In the genomic region with DNA sequence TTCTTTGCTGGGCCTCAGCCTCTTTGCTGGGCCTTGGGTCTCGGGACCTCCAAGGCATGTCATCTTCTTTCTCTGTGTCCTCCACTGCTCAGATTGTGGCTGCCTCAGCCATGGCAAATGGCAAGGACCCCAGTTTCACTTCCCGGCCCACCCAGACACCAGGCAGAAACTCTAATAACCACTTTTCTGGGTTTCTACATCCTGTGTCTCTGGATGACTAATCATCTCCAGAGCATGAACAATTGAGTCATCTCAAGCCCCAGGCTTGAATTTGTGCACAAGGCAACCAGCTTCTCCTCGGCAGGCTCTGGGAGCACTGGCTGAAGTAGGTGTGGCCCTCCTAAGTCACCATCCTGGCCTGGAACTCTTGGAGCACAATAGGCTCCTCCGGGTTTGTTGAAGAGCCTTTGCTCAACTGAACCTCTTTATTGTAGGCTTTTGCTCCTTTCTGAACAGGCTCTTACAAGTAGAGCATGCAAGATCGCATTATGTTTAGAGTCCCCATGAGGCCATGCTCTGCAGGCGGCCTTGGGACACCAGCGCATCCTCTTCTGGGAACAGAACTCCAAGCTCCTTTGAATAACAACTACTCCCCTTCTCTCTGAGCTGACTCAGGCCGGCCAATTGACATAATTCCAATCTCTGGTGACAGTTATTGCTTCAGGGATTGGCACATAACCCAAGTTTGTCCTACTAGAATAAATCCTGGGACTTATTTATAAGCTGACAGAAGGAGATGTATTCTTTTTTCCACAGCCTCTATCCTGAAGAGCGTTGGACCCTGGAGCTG, we compare ENCODE assay signal across 10 cellular contexts.
DNase-seq lines count a peak whose midpoint lies in the region; ATAC-seq and TF ChIP-seq lines count a peak whose summit lies in the region.
"Had no signal": no experiment of that assay in that cellular context is flagged by ENCODE, and none has a peak within 500 bp of the region (broad histone marks: within the 10 kb centered on the region; RNA-seq: fewer than 3 reads in every experiment).

No MANE protein-coding gene starts in this region.

- H3K9me3 ChIP-seq in BLaER1 treated with 17β-estradiol and CSF1 and Interleukin-3, amounts not matched to agents 10 nM and 100 nM (replicated peaks in 1 of 11): peaks cover 0 to 8% (median 0%) of the 10 kb centered on the region in 11 experiments; a peak in 3 of 22 replicates
- H3K9me3 ChIP-seq in mammary epithelial cell (replicated peaks; ENCODE audit: insufficient read depth, low read length): no peaks in the 10 kb centered on the region
- H3K9me3 ChIP-seq: heart right ventricle, upper lobe of left lung had no signal

- no peaks in the 10 kb centered on the region for H4K20me1 ChIP-seq in BLaER1 treated with 17β-estradiol and CSF1 and Interleukin-3, amounts not matched to agents 10 nM and 100 nM
- no peaks in the 10 kb centered on the region for H4K20me1 ChIP-seq in mammary epithelial cell (ENCODE audit: insufficient read depth, low read length)

- H3K4me1 Mint-ChIP-seq in activated CD4-positive, alpha-beta memory T cell treated with anti-CD3 and anti-CD28 coated beads, Interleukin-2, amount 10 ng/mL, durations not matched to agents 7 days and 5 days: peaks cover 4% of the 10 kb centered on the region

- TF ChIP-seq CTCF in mammary epithelial cell (conservative IDR thresholded peaks at IDR 0.05 in 1 of 2, IDR thresholded peaks at IDR 0.05 in 1 of 2; ENCODE audit: extremely low read depth in 1 of 2, insufficient read depth in 1 of 2, low read depth in 1 of 2, low read length in 2 of 2): no peak

- in situ Hi-C loops in mammary epithelial cell (cut with MboI; ENCODE audit: low sequenced_read_pairs in 2 of 2): no loop called here

- peaks cover 10 to 72% (median 35%) of the 10 kb centered on the region in 10 experiments for H3K4me1 ChIP-seq in BLaER1 treated with 17β-estradiol and CSF1 and Interleukin-3, amounts not matched to agents 10 nM and 100 nM
- peaks cover 20% of the 10 kb centered on the region for H3K4me1 ChIP-seq in mammary epithelial cell (ENCODE audit: insufficient read depth, low read length)
- H3K4me1 ChIP-seq: heart right ventricle had no signal

- dilution Hi-C loops in mammary epithelial cell (cut with HindIII; ENCODE audit: low sequenced_read_pairs): no loop called here

- no peaks in the 10 kb centered on the region for H3K79me2 ChIP-seq in mammary epithelial cell (ENCODE audit: insufficient read depth, low read length)

- DNase-seq in mammary epithelial cell (peak; percentile 98), left lobe of liver (ENCODE audit: low spot score) (no peak)
- no peak for DNase-seq in activated CD4-positive, alpha-beta memory T cell treated with anti-CD3 and anti-CD28 coated beads, Interleukin-2, amount 10 ng/mL, durations not matched to agents 7 days and 5 days
- DNase-seq in activated CD8-positive, alpha-beta memory T cell treated with anti-CD3 and anti-CD28 coated beads, Interleukin-2, amount 50 U/mL, for 4 hours: no peak
- DNase-seq: heart right ventricle, upper lobe of left lung had no signal

- peak overlapping the region in 8 of 11 experiments; percentile 11 to 73 (median 58); a peak in 13 of 22 replicates for H3K9ac ChIP-seq in BLaER1 treated with 17β-estradiol and CSF1 and Interleukin-3, amounts not matched to agents 10 nM and 100 nM
- peak overlapping the region; percentile 30 for H3K9ac ChIP-seq in mammary epithelial cell (ENCODE audit: insufficient read depth, low read length)

- no TSS peak for BruUV-seq in mammary epithelial cell (replicated peaks; lab: Mats Ljungman, UMichigan)

- no peak overlapping the region for H3K4me3 Mint-ChIP-seq in activated CD4-positive, alpha-beta memory T cell treated with anti-CD3 and anti-CD28 coated beads, Interleukin-2, amount 10 ng/mL, durations not matched to agents 7 days and 5 days

- peak overlapping the region; percentile 35 to 91 (median 83); a peak in 21 of 22 replicates for H3K4me2 ChIP-seq in BLaER1 treated with 17β-estradiol and CSF1 and Interleukin-3, amounts not matched to agents 10 nM and 100 nM
- peak overlapping the region; percentile 6 for H3K4me2 ChIP-seq in mammary epithelial cell (ENCODE audit: insufficient read depth, low read depth, low read length)

- no peak overlapping the region for H3K27ac Mint-ChIP-seq in activated CD4-positive, alpha-beta memory T cell treated with anti-CD3 and anti-CD28 coated beads, Interleukin-2, amount 10 ng/mL, durations not matched to agents 7 days and 5 days

- H2AFZ ChIP-seq in mammary epithelial cell (ENCODE audit: low read depth, low read length): peak overlapping the region; percentile 24

- H3K27me3 Mint-ChIP-seq in activated CD4-positive, alpha-beta memory T cell treated with anti-CD3 and anti-CD28 coated beads, Interleukin-2, amount 10 ng/mL, durations not matched to agents 7 days and 5 days: no peaks in the 10 kb centered on the region

- H3K9me3 Mint-ChIP-seq in activated CD4-positive, alpha-beta memory T cell treated with anti-CD3 and anti-CD28 coated beads, Interleukin-2, amount 10 ng/mL, durations not matched to agents 7 days and 5 days: no peaks in the 10 kb centered on the region

- H3K27me3 ChIP-seq in BLaER1 treated with 17β-estradiol and CSF1 and Interleukin-3, amounts not matched to agents 10 nM and 100 nM: no peaks in the 10 kb centered on the region
- H3K27me3 ChIP-seq in mammary epithelial cell (ENCODE audit: insufficient read depth, low read length): no peaks in the 10 kb centered on the region
- H3K27me3 ChIP-seq: upper lobe of left lung had no signal

- no peaks in the 10 kb centered on the region for H3K36me3 ChIP-seq in BLaER1 treated with 17β-estradiol and CSF1 and Interleukin-3, amounts not matched to agents 10 nM and 100 nM
- no peaks in the 10 kb centered on the region for H3K36me3 ChIP-seq in mammary epithelial cell (ENCODE audit: insufficient read depth, low read length)
- H3K36me3 ChIP-seq: heart right ventricle, upper lobe of left lung had no signal

- POLR2A ChIA-PET in activated CD4-positive, alpha-beta memory T cell treated with anti-CD3 and anti-CD28 coated beads, Interleukin-2, amount 10 ng/mL, durations not matched to agents 7 days and 5 days (lab: Charles Lee): no interaction called here

- peak overlapping the region; percentile 30 to 89 (median 77); a peak in 21 of 22 replicates for H3K27ac ChIP-seq in BLaER1 treated with 17β-estradiol and CSF1 and Interleukin-3, amounts not matched to agents 10 nM and 100 nM
- H3K27ac ChIP-seq in mammary epithelial cell (ENCODE audit: insufficient read depth, low read depth, low read length): peak overlapping the region; percentile 86
- H3K27ac ChIP-seq: heart right ventricle had no signal

- ATAC-seq in GM19395 (IDR thresholded peaks at IDR 0.05; ENCODE audit: unreplicated experiment) (peak; percentile 93), HG03135 (IDR thresholded peaks at IDR 0.05; ENCODE audit: unreplicated experiment) (peak; percentile 69), HG03097 (IDR thresholded peaks at IDR 0.05; ENCODE audit: low FRiP score, unreplicated experiment) (no peak), left lobe of liver (no peak)

- CTCF ChIA-PET in mammary epithelial cell (lab: Charles Lee; ENCODE audit: low non-redundant PET): no interaction called here
- CTCF ChIA-PET in activated CD4-positive, alpha-beta memory T cell treated with anti-CD3 and anti-CD28 coated beads, Interleukin-2, amount 10 ng/mL, durations not matched to agents 7 days and 5 days (lab: Charles Lee): no interaction called here

- H3K4me3 ChIP-seq in BLaER1 treated with 17β-estradiol and CSF1 and Interleukin-3, amounts not matched to agents 10 nM and 100 nM: 0 out of 20 replicates have a peak overlapping the region, but pooled peaks of 1 of the 10 experiments have one; percentile 11
- no peak overlapping the region for H3K4me3 ChIP-seq in mammary epithelial cell (replicated peaks in 1 of 3; ENCODE audit: insufficient read depth in 1 of 3, low read depth in 2 of 3, low read length in 3 of 3)
- H3K4me3 ChIP-seq: heart right ventricle, upper lobe of left lung had no signal

- no peaks in the 10 kb centered on the region for H3K36me3 Mint-ChIP-seq in activated CD4-positive, alpha-beta memory T cell treated with anti-CD3 and anti-CD28 coated beads, Interleukin-2, amount 10 ng/mL, durations not matched to agents 7 days and 5 days (ENCODE audit: low read depth)

- 22% methylated on average over 9 of the region's 9 CpGs for WGBS in mammary epithelial cell (ENCODE audit: low coverage, missing lambda C conversion rate)

- intact Hi-C loops in mammary epithelial cell (cut with micrococcal nuclease): loop anchor here (1.0 kb wide), 1 partner anchor 8 kb away; no protein-coding TSS in a partner anchor

Comparison
In these comparisons a context has a peak if more than half of its experiments do, and no peak if none do; other contexts are left out.
1. ATAC-seq: peak in GM19395 (single experiment) and HG03135 (single experiment); none in HG03097 (single experiment) and left lobe of liver (single experiment).